Comparison of ENCODE assay signal across 27 cellular contexts in genomic region chr3:167662919-167663400, GRCh38. TPM values are rescaled to one million over a fixed set of nuclear protein-coding genes. Genes with fewer than 3 reads are reported as not detected.
DNase-seq lines count a peak whose midpoint lies in the region; ATAC-seq and TF ChIP-seq lines count a peak whose summit lies in the region.
"Had no signal": no experiment of that assay in that cellular context is flagged by ENCODE, and none has a peak within 500 bp of the region (broad histone marks: within the 10 kb centered on the region; RNA-seq: fewer than 3 reads in every experiment).

No MANE protein-coding gene starts in this region.

- no peak overlapping the region for H2AK5ac ChIP-seq in mesenchymal stem cell (ENCODE audit: low read length, severe bottlenecking)

- DNase-seq in HL-60 (ENCODE audit: low read depth in 1 of 2, low spot score in 1 of 2) (peak; percentile 41 to 57), MV-4-11 (lab: John Stamatoyannopoulos, UW) (peak; percentile 46), PC-9 (peak in 1 of 2 experiments; percentile 13), mesenchymal stem cell (peak; percentile 3), DMS53 treated with DMSO at 0.1 percent for 48 hours (lab: John Stamatoyannopoulos, UW; ENCODE audit: unreplicated experiment) (no peak), transverse colon (no peak)
- DNase-seq: BE2C; DMS53; EL; GF-D8; IMR-90; NCI-H1092 treated with DMSO at 0.1 percent for 48 hours; NCI-H146; NCI-H2081; NCI-H2171; NCI-H345; NCI-H524; NCI-H774; NK-92 treated with Interleukin-12 subunit alpha and Interleukin-12 subunit beta, amount 100 ng/mL, for 24 hours; PC-3; RPMI8226; SHP77 treated with DMSO at 0.1 percent for 48 hours; T-helper 1 cell had no signal

- H3K79me1 ChIP-seq in mesenchymal stem cell (replicated peaks; ENCODE audit: low read length, poor library complexity, severe bottlenecking) = no peaks in the 10 kb centered on the region

- peak overlapping the region; percentile 15; the same call in 1 of the 2 replicates for H2AFZ ChIP-seq in PC-9
- no peak overlapping the region for H2AFZ ChIP-seq in mesenchymal stem cell (ENCODE audit: low read depth, low read length)

- no peak overlapping the region for H3K23ac ChIP-seq in mesenchymal stem cell (ENCODE audit: low read length in 2 of 2)

- no peak overlapping the region for H2BK5ac ChIP-seq in mesenchymal stem cell (ENCODE audit: low read depth, low read length, poor library complexity, severe bottlenecking)

- CTCF ChIA-PET in PC-9 (lab: Charles Lee) = no interaction called here

- POLR2A ChIA-PET in PC-9 (lab: Charles Lee; ENCODE audit: unreplicated experiment) = no interaction called here

- no peak overlapping the region for H4K8ac ChIP-seq in mesenchymal stem cell (ENCODE audit: low read length)

- H3K9ac ChIP-seq in mesenchymal stem cell (ENCODE audit: low read length) = no peak overlapping the region
- H3K9ac ChIP-seq: KMS-11 had no signal

- TF ChIP-seq EP300 in transverse colon (IDR thresholded peaks at IDR 0.05; ENCODE audit: low read depth) = no peak

- H3K4ac ChIP-seq in mesenchymal stem cell (ENCODE audit: low read depth in 1 of 2, low read length in 2 of 2) = no peak overlapping the region

- H3K4me1 ChIP-seq in PC-9 (replicated peaks; ENCODE audit: insufficient read depth) (no peaks in the 10 kb centered on the region), mesenchymal stem cell (ENCODE audit: control insufficient read depth, insufficient read depth, low read depth, low read length) (no peaks in the 10 kb centered on the region), transverse colon (no peaks in the 10 kb centered on the region)
- H3K4me1 ChIP-seq: A549 had no signal

- H3K9me3 ChIP-seq in PC-9 (ENCODE audit: insufficient read depth, low read depth) (no peaks in the 10 kb centered on the region), mesenchymal stem cell (ENCODE audit: control insufficient read depth, low read length) (no peaks in the 10 kb centered on the region), transverse colon (no peaks in the 10 kb centered on the region)
- H3K9me3 ChIP-seq: A549, BE2C had no signal

- H2BK12ac ChIP-seq in mesenchymal stem cell (ENCODE audit: low read length in 2 of 2) = no peak overlapping the region

- H3K14ac ChIP-seq in mesenchymal stem cell (ENCODE audit: low read length in 2 of 2) = no peak overlapping the region

- in situ Hi-C loops in transverse colon (cut with MboI; ENCODE audit: low pct_ligation_motif_present in 1 of 4, low pct_unique_long_range_greater_than_20kb in 1 of 4, low sequenced_read_pairs in 3 of 4) = no loop called here

- H3K36me3 ChIP-seq in PC-9 (ENCODE audit: low read depth) (no peaks in the 10 kb centered on the region), mesenchymal stem cell (ENCODE audit: control insufficient read depth in 1 of 2, insufficient read depth in 2 of 2, low read depth in 1 of 2, low read length in 2 of 2) (no peaks in the 10 kb centered on the region), transverse colon (no peaks in the 10 kb centered on the region)
- H3K36me3 ChIP-seq: BE2C had no signal

- H3K4me2 ChIP-seq in PC-9 = no peak overlapping the region
- H3K4me2 ChIP-seq in mesenchymal stem cell (ENCODE audit: low read length, poor library complexity, severe bottlenecking) = no peak overlapping the region
- H3K4me2 ChIP-seq: A549, KMS-11 had no signal

- H3K4me3 ChIP-seq in HL-60 (replicated peaks; ENCODE audit: insufficient read depth, low read length) (no peak overlapping the region), PC-9 (no peak overlapping the region), mesenchymal stem cell (ENCODE audit: insufficient read depth in 1 of 2, low read depth in 1 of 2, low read length in 2 of 2) (no peak overlapping the region), transverse colon (no peak overlapping the region)
- H3K4me3 ChIP-seq: A549 had no signal

- H3F3A ChIP-seq in PC-9 (ENCODE audit: insufficient read depth, low read depth) = no peaks in the 10 kb centered on the region

- H3K27ac ChIP-seq in HL-60 (replicated peaks) = no peak overlapping the region
- H3K27ac ChIP-seq in PC-9 = no peak overlapping the region
- H3K27ac ChIP-seq in mesenchymal stem cell (ENCODE audit: low read length, poor library complexity, severe bottlenecking) = no peak overlapping the region
- H3K27ac ChIP-seq in transverse colon = no peak overlapping the region
- H3K27ac ChIP-seq: A549, KMS-11 had no signal

- H2BK120ac ChIP-seq in mesenchymal stem cell (ENCODE audit: low read depth, low read length) = no peak overlapping the region

- intact Hi-C loops in PC-9 (cut with micrococcal nuclease; ENCODE audit: unreplicated experiment) (no loop called here), transverse colon (cut with DNase I; ENCODE audit: low total_unique reads) (no loop called here)

- TF ChIP-seq CTCF in HL-60 (IDR thresholded peaks at IDR 0.05; ENCODE audit: insufficient read depth, low read length) = no peak
- no peak for TF ChIP-seq CTCF in PC-9 (conservative IDR thresholded peaks at IDR 0.05)
- TF ChIP-seq CTCF in transverse colon (IDR thresholded peaks at IDR 0.05) = no peak

- no peak overlapping the region for H2BK15ac ChIP-seq in mesenchymal stem cell (ENCODE audit: low read depth, poor library complexity, severe bottlenecking)

- H3K27me3 ChIP-seq in HL-60 (ENCODE audit: insufficient read depth, poor library complexity, severe bottlenecking) (no peaks in the 10 kb centered on the region), PC-9 (ENCODE audit: insufficient read depth, low read depth) (no peaks in the 10 kb centered on the region), mesenchymal stem cell (ENCODE audit: control insufficient read depth in 1 of 2, insufficient read depth in 1 of 2, low read length in 2 of 2) (no peaks in the 10 kb centered on the region), transverse colon (no peaks in the 10 kb centered on the region)
- H3K27me3 ChIP-seq: BE2C had no signal

- no peak for TF ChIP-seq POLR2A in transverse colon (IDR thresholded peaks at IDR 0.05)

- no peaks in the 10 kb centered on the region for H4K20me1 ChIP-seq in PC-9 (ENCODE audit: insufficient read depth)

- BruUV-seq in PC-9 (replicated peaks; lab: Mats Ljungman, UMichigan) = no TSS peak

- H3K9me2 ChIP-seq in PC-9 (ENCODE audit: insufficient read depth) = no peaks in the 10 kb centered on the region

- no peak for ATAC-seq in GM18498 (IDR thresholded peaks at IDR 0.05; ENCODE audit: unreplicated experiment)
- ATAC-seq: A549, PC-3, SK-N-SH treated with all-trans-retinoic acid at 6 μM for 48 hours had no signal

- no peak overlapping the region for H4K91ac ChIP-seq in mesenchymal stem cell (ENCODE audit: low read length)

- WGBS in mesenchymal stem cell = 90% methylated on average over 5 of the region's 5 CpGs
- WGBS in transverse colon (ENCODE audit: low coverage in 1 of 2), 2 donors = 84 to 86% methylated on average over 4 to 5 of the region's 5 CpGs

- H3K79me2 ChIP-seq in PC-9 (ENCODE audit: low read depth) = no peaks in the 10 kb centered on the region

- no peak overlapping the region for H3K18ac ChIP-seq in mesenchymal stem cell (ENCODE audit: low read depth in 1 of 2, low read length in 2 of 2)

RNA-seq across cellular contexts. Expression of gene WDR49, which starts 9.2 kb away (rescaled TPM):
- total RNA-seq in PC-9 (2021) (0.28 TPM in 1 of 2 replicates, not detected in the other), transverse colon (under 1 TPM in 1 of 4 donors, not detected in 3; 0.96 TPM)
- not detected for polyA plus RNA-seq in mesenchymal stem cell (2013, experiment 1 of 2)
- polyA plus RNA-seq in mesenchymal stem cell (2013, experiment 2 of 2) = not detected
- total RNA-seq: IMR-90 had no signal
- polyA plus RNA-seq: A549, IMR-90 had no signal

Comparison
In these comparisons a context has a peak if more than half of its experiments do, and no peak if none do; other contexts are left out.
1. DNase-seq: peak in HL-60 (2 of 2), MV-4-11 (single experiment) and mesenchymal stem cell (single experiment); none in DMS53 treated with DMSO at 0.1 percent for 48 hours (single experiment) and transverse colon (single experiment).